In the genomic region with DNA sequence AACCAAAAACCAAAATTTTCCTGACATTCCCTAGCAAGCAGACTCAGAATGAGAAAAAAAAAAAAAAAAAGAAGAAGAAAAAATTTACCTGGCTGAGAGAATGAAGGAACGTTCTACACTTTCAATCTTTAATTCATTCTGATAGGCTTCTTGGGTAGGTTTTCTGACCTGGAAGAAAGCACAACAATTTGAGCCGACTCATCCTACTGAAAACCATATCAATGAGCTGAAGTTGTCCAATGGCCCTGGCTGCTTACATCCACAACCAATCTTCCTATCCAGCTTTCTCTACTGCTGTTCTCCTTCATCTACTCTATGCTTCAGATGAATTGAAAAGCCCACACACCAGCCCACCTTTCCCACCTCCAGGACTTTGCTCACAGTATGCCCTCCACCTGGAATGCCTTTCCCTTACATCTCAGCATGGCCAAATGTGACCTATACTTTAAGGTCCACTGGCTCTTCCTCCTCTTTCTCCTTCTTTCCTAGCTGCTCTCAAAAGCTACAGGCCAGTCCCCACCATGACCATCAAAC, we compare ENCODE assay signal across 20 cellular contexts. TPM values are rescaled to one million over a fixed set of nuclear protein-coding genes. Genes with fewer than 3 reads are reported as not detected.
A peak's percentile ranks its signal among the peaks of the same experiment; 100 is the strongest.
DNase-seq lines count a peak whose midpoint lies in the region; ATAC-seq and TF ChIP-seq lines count a peak whose summit lies in the region.
"Had no signal": no experiment of that assay in that cellular context is flagged by ENCODE, and none has a peak within 500 bp of the region (broad histone marks: within the 10 kb centered on the region; RNA-seq: fewer than 3 reads in every experiment).

No MANE protein-coding gene starts in this region.

- H3K36me3 ChIP-seq in Caco-2 (ENCODE audit: control insufficient read depth, insufficient read depth, low read length), result peaks cover 2% of the 10 kb centered on the region
- H3K36me3 ChIP-seq in HEK293 (ENCODE audit: control insufficient read depth in 2 of 2, insufficient read depth in 1 of 2, low read length in 2 of 2), result no peaks in the 10 kb centered on the region
- peaks cover 89% of the 10 kb centered on the region for H3K36me3 ChIP-seq in RWPE2 (ENCODE audit: low read depth)
- H3K36me3 ChIP-seq in uterus, result no peaks in the 10 kb centered on the region
- H3K36me3 ChIP-seq: SJCRH30 had no signal

- DNase-seq in Caco-2 (no peak), RWPE2 (ENCODE audit: low spot score) (no peak), epithelial cell of prostate (ENCODE audit: low read depth, low spot score) (no peak), uterus (no peak)
- DNase-seq in activated naive CD8-positive, alpha-beta T cell treated with anti-CD3 and anti-CD28 coated beads for 36 hours, result no peak
- DNase-seq in activated T-cell treated with anti-CD3 and anti-CD28 coated beads, Interleukin-2, amount 50 U/mL, for 72 hours, result no peak
- DNase-seq: H7, HFFc6, Karpas-422, NCI-H1092 treated with DMSO at 0.1 percent for 48 hours, NCI-H1436, NCI-H187, NCI-H2081 treated with DMSO at 0.1 percent for 48 hours, NCI-H2171, NCI-H226, NCI-H510A, NCI-H69, SJCRH30 had no signal

- H3K4me3 Mint-ChIP-seq in Caco-2 (ENCODE audit: unreplicated experiment), result no peak overlapping the region
- no peak overlapping the region for H3K4me3 Mint-ChIP-seq in activated naive CD8-positive, alpha-beta T cell treated with anti-CD3 and anti-CD28 coated beads for 36 hours
- no peak overlapping the region for H3K4me3 Mint-ChIP-seq in activated T-cell treated with anti-CD3 and anti-CD28 coated beads, Interleukin-2, amount 50 U/mL, for 72 hours
- H3K4me3 Mint-ChIP-seq: HFFc6 had no signal

- H3K9me3 ChIP-seq in Caco-2 (no peaks in the 10 kb centered on the region), HEK293 (ENCODE audit: control insufficient read depth, insufficient read depth, low read depth, low read length) (no peaks in the 10 kb centered on the region), RWPE2 (ENCODE audit: severe bottlenecking) (no peaks in the 10 kb centered on the region), uterus (no peaks in the 10 kb centered on the region)
- H3K9me3 ChIP-seq: SJCRH30 had no signal

- ATAC-seq in RWPE2 (ENCODE audit: low read depth), result no peak
- no peak for ATAC-seq in activated T-cell treated with anti-CD3 and anti-CD28 coated beads, Interleukin-2, amount 50 U/mL, for 72 hours (replicated peaks in 1 of 2)
- ATAC-seq: Right ventricle myocardium inferior had no signal

- H3K4me3 ChIP-seq in Caco-2 (ENCODE audit: low read depth, low read length), result no peak overlapping the region
- no peak overlapping the region for H3K4me3 ChIP-seq in HEK293 (ENCODE audit: low read depth, low read length)
- no peak overlapping the region for H3K4me3 ChIP-seq in RWPE2 (ENCODE audit: severe bottlenecking)
- no peak overlapping the region for H3K4me3 ChIP-seq in uterus
- H3K4me3 ChIP-seq: SJCRH30 had no signal

- TF ChIP-seq CTCF in Caco-2 (IDR thresholded peaks at IDR 0.05; ENCODE audit: insufficient read depth in 1 of 2, low read depth in 1 of 2, low read length in 1 of 2, severe bottlenecking in 1 of 2, unreplicated experiment in 1 of 2) (no peak), HEK293 (tag by site-specific recombination; IDR thresholded peaks at IDR 0.05) (no peak), RWPE2 (IDR thresholded peaks at IDR 0.05; ENCODE audit: poor library complexity, severe bottlenecking) (no peak), uterus (IDR thresholded peaks at IDR 0.05) (no peak)

- H3K4me1 Mint-ChIP-seq in Caco-2 (ENCODE audit: low read depth, unreplicated experiment), result peaks cover 10% of the 10 kb centered on the region
- peaks cover 7% of the 10 kb centered on the region for H3K4me1 Mint-ChIP-seq in activated naive CD8-positive, alpha-beta T cell treated with anti-CD3 and anti-CD28 coated beads for 36 hours
- H3K4me1 Mint-ChIP-seq in activated T-cell treated with anti-CD3 and anti-CD28 coated beads, Interleukin-2, amount 50 U/mL, for 72 hours (ENCODE audit: low read depth), result peaks cover 12% of the 10 kb centered on the region

- H3K27ac Mint-ChIP-seq in Caco-2 (ENCODE audit: unreplicated experiment), result peak overlapping the region; percentile 65
- H3K27ac Mint-ChIP-seq in activated naive CD8-positive, alpha-beta T cell treated with anti-CD3 and anti-CD28 coated beads for 36 hours, result no peak overlapping the region
- H3K27ac Mint-ChIP-seq in activated T-cell treated with anti-CD3 and anti-CD28 coated beads, Interleukin-2, amount 50 U/mL, for 72 hours, result no peak overlapping the region
- H3K27ac Mint-ChIP-seq: HFFc6 had no signal

- no peaks in the 10 kb centered on the region for H3K27me3 ChIP-seq in Caco-2 (replicated peaks; ENCODE audit: control insufficient read depth, insufficient read depth, low read length)
- no peaks in the 10 kb centered on the region for H3K27me3 ChIP-seq in RWPE2 (ENCODE audit: insufficient read depth, poor library complexity, severe bottlenecking)
- no peaks in the 10 kb centered on the region for H3K27me3 ChIP-seq in uterus
- H3K27me3 ChIP-seq: SJCRH30 had no signal

- CTCF ChIA-PET in Caco-2 (lab: Charles Lee) (interaction anchor here (0.7 to 1.0 kb wide), 2 partner anchors 12 to 1033 kb away, joined by 3 to 5 read pairs; no protein-coding TSS in a partner anchor), HEK293 (lab: Yijun Ruan, JAX) (interaction anchor here (0.7 to 3.2 kb wide), 3 partner anchors 12 to 32 kb away, joined by 6 to 10 read pairs (median 10); partner anchors contain the start of gene NR2C1)

- no peaks in the 10 kb centered on the region for H3K27me3 Mint-ChIP-seq in Caco-2 (ENCODE audit: insufficient read depth, unreplicated experiment)
- H3K27me3 Mint-ChIP-seq in activated naive CD8-positive, alpha-beta T cell treated with anti-CD3 and anti-CD28 coated beads for 36 hours, result no peaks in the 10 kb centered on the region
- no peaks in the 10 kb centered on the region for H3K27me3 Mint-ChIP-seq in activated T-cell treated with anti-CD3 and anti-CD28 coated beads, Interleukin-2, amount 50 U/mL, for 72 hours (ENCODE audit: low read depth)

- H3K4me1 ChIP-seq in Caco-2, result peaks cover 7% of the 10 kb centered on the region
- H3K4me1 ChIP-seq in HEK293 (ENCODE audit: control insufficient read depth, insufficient read depth, low read length), result peaks cover 9% of the 10 kb centered on the region
- H3K4me1 ChIP-seq in RWPE2 (ENCODE audit: insufficient read depth, poor library complexity, severe bottlenecking), result peaks cover 15% of the 10 kb centered on the region
- no peaks in the 10 kb centered on the region for H3K4me1 ChIP-seq in uterus

- no TSS peak for BruUV-seq in Caco-2 (replicated peaks; lab: Mats Ljungman, UMichigan)

- POLR2A ChIA-PET in Caco-2 (lab: Charles Lee) (no interaction called here), HEK293 (lab: Yijun Ruan, JAX) (interaction anchor here (1.3 kb wide), 1 partner anchor 32 kb away, joined by 3 read pairs; the partner anchor contains the start of gene NR2C1)

- peaks cover 63% of the 10 kb centered on the region for H3K36me3 Mint-ChIP-seq in Caco-2 (ENCODE audit: insufficient read depth, unreplicated experiment)
- H3K36me3 Mint-ChIP-seq in activated naive CD8-positive, alpha-beta T cell treated with anti-CD3 and anti-CD28 coated beads for 36 hours, result no peaks in the 10 kb centered on the region
- no peaks in the 10 kb centered on the region for H3K36me3 Mint-ChIP-seq in activated T-cell treated with anti-CD3 and anti-CD28 coated beads, Interleukin-2, amount 50 U/mL, for 72 hours (ENCODE audit: insufficient read depth in 2 of 2)

- H3K27ac ChIP-seq in HEK293 (ENCODE audit: extremely low read depth, low read depth, low read length) (no peak overlapping the region), RWPE2 (ENCODE audit: poor library complexity, severe bottlenecking) (peak overlapping the region; percentile 72), epithelial cell of prostate (peak overlapping the region; percentile 94), uterus (no peak overlapping the region)
- H3K27ac ChIP-seq: SJCRH30 had no signal

- intact Hi-C loops in Caco-2 (cut with micrococcal nuclease; ENCODE audit: unreplicated experiment), result no loop called here
- intact Hi-C loops in uterus (cut with DNase I; ENCODE audit: low total_unique reads), result no loop called here

- no peaks in the 10 kb centered on the region for H3K9me3 Mint-ChIP-seq in Caco-2 (ENCODE audit: unreplicated experiment)
- H3K9me3 Mint-ChIP-seq in activated naive CD8-positive, alpha-beta T cell treated with anti-CD3 and anti-CD28 coated beads for 36 hours, result no peaks in the 10 kb centered on the region
- no peaks in the 10 kb centered on the region for H3K9me3 Mint-ChIP-seq in activated T-cell treated with anti-CD3 and anti-CD28 coated beads, Interleukin-2, amount 50 U/mL, for 72 hours
- H3K9me3 Mint-ChIP-seq: HFFc6 had no signal

- TF ChIP-seq POLR2A in uterus (IDR thresholded peaks at IDR 0.05), result no peak

TF ChIP-seq in HEK293, 187 proteins besides CTCF, POLR2A, EP300 and RAD21 (continues in another document):
- TF ChIP-seq KLF16 (tag by site-specific recombination; IDR thresholded peaks at IDR 0.05), result no peak
- TF ChIP-seq ZNF211 (tag by site-specific recombination; IDR thresholded peaks at IDR 0.05; ENCODE audit: low read depth), result no peak
- TF ChIP-seq, protein P1, sequence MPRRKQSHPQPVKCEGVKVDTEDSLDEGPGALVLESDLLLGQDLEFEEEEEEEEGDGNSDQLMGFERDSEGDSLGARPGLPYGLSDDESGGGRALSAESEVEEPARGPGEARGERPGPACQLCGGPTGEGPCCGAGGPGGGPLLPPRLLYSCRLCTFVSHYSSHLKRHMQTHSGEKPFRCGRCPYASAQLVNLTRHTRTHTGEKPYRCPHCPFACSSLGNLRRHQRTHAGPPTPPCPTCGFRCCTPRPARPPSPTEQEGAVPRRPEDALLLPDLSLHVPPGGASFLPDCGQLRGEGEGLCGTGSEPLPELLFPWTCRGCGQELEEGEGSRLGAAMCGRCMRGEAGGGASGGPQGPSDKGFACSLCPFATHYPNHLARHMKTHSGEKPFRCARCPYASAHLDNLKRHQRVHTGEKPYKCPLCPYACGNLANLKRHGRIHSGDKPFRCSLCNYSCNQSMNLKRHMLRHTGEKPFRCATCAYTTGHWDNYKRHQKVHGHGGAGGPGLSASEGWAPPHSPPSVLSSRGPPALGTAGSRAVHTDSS (tag by site-specific recombination; IDR thresholded peaks at IDR 0.05), result no peak
- TF ChIP-seq ZNF16 (tag by site-specific recombination; IDR thresholded peaks at IDR 0.05; ENCODE audit: low read depth), result no peak
- TF ChIP-seq EGR2 (tag by site-specific recombination; IDR thresholded peaks at IDR 0.05; ENCODE audit: low read depth), result peak; percentile 62; the same call in 1 of the 2 replicates
- TF ChIP-seq ZNF174 (tag by site-specific recombination; IDR thresholded peaks at IDR 0.05), result no peak
- TF ChIP-seq ZBTB48 (tag by site-specific recombination; IDR thresholded peaks at IDR 0.05), result no peak
- TF ChIP-seq ZFHX2 (tag by site-specific recombination; conservative IDR thresholded peaks at IDR 0.05), result peak; percentile 67

RNA-seq across cellular contexts. Expression of gene NR2C1, which starts 31.6 kb away (rescaled TPM):
- total RNA-seq in Caco-2 (2022) (49.7 and 51.1 TPM in 2 replicates), uterus (100 to 1,000 TPM in 1 of 4 donors, 10 to 100 TPM in 3; 56.7 to 114 (median 80.1) TPM)
- 10 to 100 TPM; 22.3 to 25.6 TPM for total RNA-seq in activated naive CD8-positive, alpha-beta T cell treated with anti-CD3 and anti-CD28 coated beads for 36 hours
- total RNA-seq in activated T-cell treated with anti-CD3 and anti-CD28 coated beads, Interleukin-2, amount 50 U/mL, for 72 hours, result 10 to 100 TPM; 37.6 to 38.7 TPM

Comparison
In these comparisons a context has a peak if more than half of its experiments do, and no peak if none do; other contexts are left out.
1. H3K27ac ChIP-seq: peak in RWPE2 (single experiment) and epithelial cell of prostate (single experiment); none in HEK293 (single experiment) and uterus (0 of 2).